Comparison of ENCODE assay signal across 9 cellular contexts in genomic region chr3:46895204-46895660, GRCh38. TPM values are rescaled to one million over a fixed set of nuclear protein-coding genes. Genes with fewer than 3 reads are reported as not detected.
DNase-seq lines count a peak whose midpoint lies in the region; ATAC-seq and TF ChIP-seq lines count a peak whose summit lies in the region.
"Had no signal": no experiment of that assay in that cellular context is flagged by ENCODE, and none has a peak within 500 bp of the region (broad histone marks: within the 10 kb centered on the region; RNA-seq: fewer than 3 reads in every experiment).

No MANE protein-coding gene starts in this region.

- H3K27me3 ChIP-seq in WERI-Rb-1 (ENCODE audit: insufficient read depth, low read depth, severe bottlenecking) (no peaks in the 10 kb centered on the region), brain microvascular endothelial cell (replicated peaks) (peaks cover 3% of the 10 kb centered on the region)

- H3K27ac ChIP-seq in WERI-Rb-1, result no peak overlapping the region
- H3K27ac ChIP-seq in brain microvascular endothelial cell, result no peak overlapping the region

- H3K9me3 ChIP-seq in WERI-Rb-1 (ENCODE audit: severe bottlenecking), result no peaks in the 10 kb centered on the region

- peak; percentile 45 for DNase-seq in DMS114 treated with DMSO at 0.1 percent for 48 hours (lab: John Stamatoyannopoulos, UW; ENCODE audit: unreplicated experiment)
- DNase-seq in LoVo (ENCODE audit: low spot score), result peak; percentile 54
- DNase-seq in WERI-Rb-1, result peak; percentile 81
- peak; percentile 39 for DNase-seq in brain microvascular endothelial cell
- peak; percentile 56 for DNase-seq in kidney tubule cell (ENCODE audit: low spot score)
- peak; percentile 51 to 75 (median 62) for DNase-seq in stimulated activated CD4-positive, alpha-beta T cell treated with anti-CD3 and anti-CD28 coated beads, TNF-alpha, amount 100 ng/mL, for 24 hours (ENCODE audit: low read depth in 3 of 3)
- no peak for DNase-seq in cerebellum (ENCODE audit: low spot score)

- H3K4me3 ChIP-seq in WERI-Rb-1 (ENCODE audit: low read depth, low read length), result no peak overlapping the region
- H3K4me3 ChIP-seq in brain microvascular endothelial cell (ENCODE audit: low read depth, low read length), result no peak overlapping the region

- no peak for ATAC-seq in GM19328 (IDR thresholded peaks at IDR 0.05; ENCODE audit: unreplicated experiment)

- in situ Hi-C loops in brain microvascular endothelial cell (cut with HindIII; ENCODE audit: low pct_ligation_motif_present, low sequenced_read_pairs), result no loop called here

- peak; percentile 96 for TF ChIP-seq CTCF in WERI-Rb-1 (IDR thresholded peaks at IDR 0.05; ENCODE audit: low read depth, low read length)
- TF ChIP-seq CTCF in brain microvascular endothelial cell (IDR thresholded peaks at IDR 0.05; ENCODE audit: low read depth, low read length, missing control alignments), result peak; percentile 92

- no peaks in the 10 kb centered on the region for H3K36me3 ChIP-seq in WERI-Rb-1
- no peaks in the 10 kb centered on the region for H3K36me3 ChIP-seq in brain microvascular endothelial cell (replicated peaks)

RNA-seq across cellular contexts. Expression of gene PTH1R, which starts 17.7 kb away (rescaled TPM):
- 4.4 TPM for total RNA-seq in cerebellum

RNA-seq across cellular contexts. Expression of gene MYL3, which starts 32.0 kb away (rescaled TPM):
- total RNA-seq in cerebellum, result 1.3 TPM
- total RNA-seq: LHCN-M2 had no signal
